Comparison of ENCODE assay signal across 27 cellular contexts in the genomic region with DNA sequence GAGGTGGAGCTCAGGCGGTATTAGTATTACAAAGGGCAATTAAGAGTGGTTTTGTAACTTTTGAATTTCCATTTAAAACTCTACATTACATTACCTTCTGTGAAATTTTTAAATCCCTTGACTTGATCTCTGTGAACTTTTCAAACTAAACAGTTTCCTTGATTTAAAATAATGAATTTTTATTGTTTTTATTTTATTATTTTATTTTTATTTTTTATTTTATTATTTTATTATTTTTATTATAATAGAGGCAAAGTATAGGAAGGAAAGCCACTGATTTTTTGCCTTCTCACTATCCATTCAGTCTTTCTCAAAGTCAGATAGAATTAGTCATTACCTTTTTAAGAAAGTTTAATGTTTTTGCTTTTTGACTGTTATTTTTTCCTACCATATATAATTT.
DNase-seq lines count a peak whose midpoint lies in the region; ATAC-seq, FAIRE-seq and TF ChIP-seq lines count a peak whose summit lies in the region.
"Had no signal": no experiment of that assay in that cellular context is flagged by ENCODE, and none has a peak within 500 bp of the region (broad histone marks: within the 10 kb centered on the region; RNA-seq: fewer than 3 reads in every experiment).

No MANE protein-coding gene starts in this region.

- H3K4me3 ChIP-seq in ACC112 (ENCODE audit: low read depth, low read length) = no peak overlapping the region
- H3K4me3 ChIP-seq in RWPE2 (ENCODE audit: severe bottlenecking) = no peak overlapping the region
- H3K4me3 ChIP-seq in mesenchymal stem cell (ENCODE audit: insufficient read depth in 1 of 2, low read depth in 1 of 2, low read length in 2 of 2) = no peak overlapping the region
- no peak overlapping the region for H3K4me3 ChIP-seq in neuronal stem cell (ENCODE audit: low read length in 2 of 2)
- no peak overlapping the region for H3K4me3 ChIP-seq in SJCRH30
- H3K4me3 ChIP-seq: BLaER1 treated with 17β-estradiol and CSF1 and Interleukin-3, amounts not matched to agents 10 nM and 100 nM; GM12878; GM23338 had no signal

- no peak overlapping the region for H4K91ac ChIP-seq in mesenchymal stem cell (ENCODE audit: low read length)
- no peak overlapping the region for H4K91ac ChIP-seq in neuronal stem cell (ENCODE audit: low read depth, low read length, poor library complexity)

- H4K8ac ChIP-seq in mesenchymal stem cell (ENCODE audit: low read length) (no peak overlapping the region), neuronal stem cell (ENCODE audit: low read depth, low read length) (no peak overlapping the region)

- H3K23ac ChIP-seq in mesenchymal stem cell (ENCODE audit: low read length in 2 of 2) (no peak overlapping the region), neuronal stem cell (ENCODE audit: low read depth, low read length, poor library complexity) (no peak overlapping the region)

- H3K14ac ChIP-seq in mesenchymal stem cell (ENCODE audit: low read length in 2 of 2) = no peak overlapping the region
- H3K14ac ChIP-seq in neuronal stem cell (ENCODE audit: low read length) = no peak overlapping the region

- H2AK5ac ChIP-seq in mesenchymal stem cell (ENCODE audit: low read length, severe bottlenecking) (peak overlapping the region; percentile 85), neuronal stem cell (ENCODE audit: low read depth, low read length) (no peak overlapping the region)

- H3K27me3 ChIP-seq in ACC112 (ENCODE audit: insufficient read depth, low read length) (no peaks in the 10 kb centered on the region), RWPE2 (ENCODE audit: insufficient read depth, poor library complexity, severe bottlenecking) (peaks cover 2% of the 10 kb centered on the region), mesenchymal stem cell (ENCODE audit: control insufficient read depth in 1 of 2, insufficient read depth in 1 of 2, low read length in 2 of 2) (no peaks in the 10 kb centered on the region), neuronal stem cell (ENCODE audit: control insufficient read depth in 3 of 3, insufficient read depth in 3 of 3, low read depth in 1 of 3, low read length in 3 of 3) (no peaks in the 10 kb centered on the region), SJCRH30 (no peaks in the 10 kb centered on the region)
- H3K27me3 ChIP-seq: BLaER1 treated with 17β-estradiol and CSF1 and Interleukin-3, amounts not matched to agents 10 nM and 100 nM had no signal

- FAIRE-seq in colon (lab: Jason Lieb, UNC) = peak; percentile 38
- FAIRE-seq: GM12878 had no signal

- no peak for ATAC-seq in RWPE2 (ENCODE audit: low read depth)
- no peak for ATAC-seq in left lobe of liver
- ATAC-seq: GM12878, GM23338, Panc1, SK-N-SH treated with all-trans-retinoic acid at 6 μM for 48 hours had no signal

- no peak overlapping the region for H2BK12ac ChIP-seq in mesenchymal stem cell (ENCODE audit: low read length in 2 of 2)
- no peak overlapping the region for H2BK12ac ChIP-seq in neuronal stem cell (ENCODE audit: low read length)

- no peaks in the 10 kb centered on the region for H3K9me3 ChIP-seq in RWPE2 (ENCODE audit: severe bottlenecking)
- H3K9me3 ChIP-seq in mesenchymal stem cell (ENCODE audit: control insufficient read depth, low read length) = peaks cover 3% of the 10 kb centered on the region
- no peaks in the 10 kb centered on the region for H3K9me3 ChIP-seq in neuronal stem cell (replicated peaks in 1 of 2; ENCODE audit: control insufficient read depth in 2 of 2, insufficient read depth in 1 of 2, low read depth in 1 of 2, low read length in 2 of 2)
- H3K9me3 ChIP-seq in SJCRH30 (replicated peaks) = peaks cover 4% of the 10 kb centered on the region
- H3K9me3 ChIP-seq: BLaER1 treated with 17β-estradiol and CSF1 and Interleukin-3, amounts not matched to agents 10 nM and 100 nM had no signal

- no CpG with 5 or more reads among the region's 1 CpG for WGBS in mesenchymal stem cell
- no CpG with 5 or more reads among the region's 1 CpG for WGBS in neuronal stem cell (ENCODE audit: extremely low coverage in 2 of 2, insufficient read length in 2 of 2, insufficient replicate concordance in 1 of 2), 2 donors

- H2AFZ ChIP-seq in ACC112 (ENCODE audit: low read length, unreplicated experiment) (no peak overlapping the region), mesenchymal stem cell (ENCODE audit: low read depth, low read length) (no peak overlapping the region), neuronal stem cell (ENCODE audit: low read length) (no peak overlapping the region)
- H2AFZ ChIP-seq: GM23338 had no signal

- H3K36me3 ChIP-seq in ACC112 (ENCODE audit: insufficient read depth, low read length) (no peaks in the 10 kb centered on the region), RWPE2 (ENCODE audit: low read depth) (no peaks in the 10 kb centered on the region), mesenchymal stem cell (ENCODE audit: control insufficient read depth in 1 of 2, insufficient read depth in 2 of 2, low read depth in 1 of 2, low read length in 2 of 2) (no peaks in the 10 kb centered on the region), neuronal stem cell (replicated peaks in 1 of 2; ENCODE audit: control insufficient read depth in 2 of 2, insufficient read depth in 2 of 2, low read length in 2 of 2) (no peaks in the 10 kb centered on the region), SJCRH30 (no peaks in the 10 kb centered on the region)
- H3K36me3 ChIP-seq: BLaER1 treated with 17β-estradiol and CSF1 and Interleukin-3, amounts not matched to agents 10 nM and 100 nM had no signal

- H3K27ac ChIP-seq in ACC112 (ENCODE audit: low read depth, low read length) (peak overlapping the region; percentile 80), RWPE2 (ENCODE audit: poor library complexity, severe bottlenecking) (peak overlapping the region; percentile 95), mesenchymal stem cell (ENCODE audit: low read length, poor library complexity, severe bottlenecking) (no peak overlapping the region), neuronal stem cell (replicated peaks; ENCODE audit: low read length) (no peak overlapping the region), SJCRH30 (no peak overlapping the region; the same call in 1 of the 2 replicates)
- H3K27ac ChIP-seq: BLaER1 treated with 17β-estradiol and CSF1 and Interleukin-3, amounts not matched to agents 10 nM and 100 nM; HL-60 had no signal

- DNase-seq in RWPE2 (ENCODE audit: low spot score) = no peak
- no peak for DNase-seq in mesenchymal stem cell
- DNase-seq in neuronal stem cell (ENCODE audit: low spot score) = no peak
- no peak for DNase-seq in stimulated activated CD4-positive, alpha-beta T cell treated with anti-CD3 and anti-CD28 coated beads, Interleukin-2, amount 100 ng/mL, for 24 hours
- DNase-seq in left lobe of liver (ENCODE audit: low spot score) = no peak
- DNase-seq in SJCRH30 = no peak
- DNase-seq: AML-193; CD4-positive, alpha-beta T cell; DMS79; GDM1; H9; NCI-H1092; NCI-H1417 treated with DMSO at 0.1 percent for 48 hours; NCI-H1694 treated with DMSO at 0.1 percent for 48 hours; NCI-H2081; NCI-H2171; NCI-H510A; NCI-H69; SIG-M5 had no signal

- no peak overlapping the region for H3K4me2 ChIP-seq in mesenchymal stem cell (ENCODE audit: low read length, poor library complexity, severe bottlenecking)
- no peak overlapping the region for H3K4me2 ChIP-seq in neuronal stem cell (ENCODE audit: insufficient read depth, low read length, poor library complexity, severe bottlenecking)
- H3K4me2 ChIP-seq: BLaER1 treated with 17β-estradiol and CSF1 and Interleukin-3, amounts not matched to agents 10 nM and 100 nM; GM23338 had no signal

- H3K79me1 ChIP-seq in mesenchymal stem cell (replicated peaks; ENCODE audit: low read length, poor library complexity, severe bottlenecking) (no peaks in the 10 kb centered on the region), neuronal stem cell (ENCODE audit: low read depth, low read length) (no peaks in the 10 kb centered on the region)

- no peak overlapping the region for H3K4ac ChIP-seq in mesenchymal stem cell (ENCODE audit: low read depth in 1 of 2, low read length in 2 of 2)
- no peak overlapping the region for H3K4ac ChIP-seq in neuronal stem cell (ENCODE audit: low read length)

- peaks cover 15% of the 10 kb centered on the region for H3K4me1 ChIP-seq in ACC112 (ENCODE audit: control insufficient read depth, insufficient read depth, low read length, unreplicated experiment)
- H3K4me1 ChIP-seq in RWPE2 (ENCODE audit: insufficient read depth, poor library complexity, severe bottlenecking) = peaks cover 22% of the 10 kb centered on the region
- no peaks in the 10 kb centered on the region for H3K4me1 ChIP-seq in mesenchymal stem cell (ENCODE audit: control insufficient read depth, insufficient read depth, low read depth, low read length)
- H3K4me1 ChIP-seq in neuronal stem cell (ENCODE audit: control insufficient read depth in 2 of 2, insufficient read depth in 1 of 2, low read depth in 1 of 2, low read length in 2 of 2) = no peaks in the 10 kb centered on the region
- H3K4me1 ChIP-seq in SJCRH30 = peaks cover 11% of the 10 kb centered on the region
- H3K4me1 ChIP-seq: BLaER1 treated with 17β-estradiol and CSF1 and Interleukin-3, amounts not matched to agents 10 nM and 100 nM had no signal

- TF ChIP-seq CTCF in RWPE2 (IDR thresholded peaks at IDR 0.05; ENCODE audit: poor library complexity, severe bottlenecking) = no peak

- H2BK15ac ChIP-seq in mesenchymal stem cell (ENCODE audit: low read depth, poor library complexity, severe bottlenecking) = no peak overlapping the region
- H2BK15ac ChIP-seq in neuronal stem cell (ENCODE audit: low read length) = no peak overlapping the region

- H2BK5ac ChIP-seq in mesenchymal stem cell (ENCODE audit: low read depth, low read length, poor library complexity, severe bottlenecking) (no peak overlapping the region), neuronal stem cell (ENCODE audit: low read length) (no peak overlapping the region)

- H2BK120ac ChIP-seq in mesenchymal stem cell (ENCODE audit: low read depth, low read length) (no peak overlapping the region), neuronal stem cell (ENCODE audit: low read depth, low read length) (no peak overlapping the region)

- no peak overlapping the region for H3K9ac ChIP-seq in mesenchymal stem cell (ENCODE audit: low read length)
- no peak overlapping the region for H3K9ac ChIP-seq in neuronal stem cell (ENCODE audit: low read depth, low read length, poor library complexity)
- H3K9ac ChIP-seq: BLaER1 treated with 17β-estradiol and CSF1 and Interleukin-3, amounts not matched to agents 10 nM and 100 nM had no signal

- H3K18ac ChIP-seq in mesenchymal stem cell (ENCODE audit: low read depth in 1 of 2, low read length in 2 of 2) (no peak overlapping the region), neuronal stem cell (ENCODE audit: low read length) (no peak overlapping the region)

- H3K79me2 ChIP-seq in ACC112 (ENCODE audit: control insufficient read depth, insufficient read depth, low read length, unreplicated experiment) = no peaks in the 10 kb centered on the region

Comparison
In these comparisons a context has a peak if more than half of its experiments do, and no peak if none do; other contexts are left out.
1. H3K27ac ChIP-seq: peak in ACC112 (single experiment) and RWPE2 (single experiment); none in mesenchymal stem cell (single experiment), neuronal stem cell (single experiment) and SJCRH30 (single experiment).